ENCODE assay signal across 20 cellular contexts in the genomic region with DNA sequence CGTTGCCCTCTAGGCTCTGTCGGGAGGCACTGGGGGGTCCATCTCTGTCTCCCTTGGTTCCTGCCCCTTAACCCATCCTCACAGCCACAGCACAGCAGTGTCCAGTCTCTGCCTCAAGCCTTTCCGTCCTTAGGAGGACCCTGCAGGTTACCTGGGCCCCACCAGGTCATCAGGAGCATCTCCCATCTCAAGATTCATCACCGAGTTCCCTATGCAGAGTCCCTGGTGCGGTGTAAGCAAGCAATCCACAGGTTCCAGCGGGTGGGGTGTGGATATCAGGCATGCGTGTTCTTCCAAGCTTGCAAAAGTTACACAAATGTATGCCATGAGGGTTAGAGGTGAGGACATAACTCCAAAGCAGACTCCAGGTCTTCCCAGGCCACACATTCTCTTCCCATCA. TPM values are rescaled to one million over a fixed set of nuclear protein-coding genes. Genes with fewer than 3 reads are reported as not detected.
A peak's percentile ranks its signal among the peaks of the same experiment; 100 is the strongest.
DNase-seq lines count a peak whose midpoint lies in the region; ATAC-seq, FAIRE-seq and TF ChIP-seq lines count a peak whose summit lies in the region.
"Had no signal": no experiment of that assay in that cellular context is flagged by ENCODE, and none has a peak within 500 bp of the region (broad histone marks: within the 10 kb centered on the region; RNA-seq: fewer than 3 reads in every experiment).

No MANE protein-coding gene starts in this region.

- FAIRE-seq in urothelium cell line (lab: Jason Lieb, UNC), result peak; percentile 35
- FAIRE-seq: D721Med, G401.6, GM12892, GM18507, H54, HTR-8/SVneo had no signal

- ATAC-seq in Right ventricle myocardium superior (ENCODE audit: poor library complexity), result no peak

- H3K79me1 ChIP-seq in neuronal stem cell (ENCODE audit: low read depth, low read length), result no peaks in the 10 kb centered on the region

- H3K4me3 ChIP-seq in right atrium auricular region (no peak overlapping the region), coronary artery (no peak overlapping the region), neuronal stem cell (ENCODE audit: low read length in 2 of 2) (no peak overlapping the region), BE2C (ENCODE audit: low read depth, low read length) (no peak overlapping the region)
- H3K4me3 ChIP-seq: GM23248 had no signal

- H2BK12ac ChIP-seq in neuronal stem cell (ENCODE audit: low read length), result no peak overlapping the region

- no peak overlapping the region for H3K9ac ChIP-seq in neuronal stem cell (ENCODE audit: low read depth, low read length, poor library complexity)
- H3K9ac ChIP-seq: GM23248 had no signal

- no peak overlapping the region for H3K14ac ChIP-seq in neuronal stem cell (ENCODE audit: low read length)

- no peaks in the 10 kb centered on the region for H3K36me3 ChIP-seq in right atrium auricular region
- no peaks in the 10 kb centered on the region for H3K36me3 ChIP-seq in neuronal stem cell (replicated peaks in 1 of 2; ENCODE audit: control insufficient read depth in 2 of 2, insufficient read depth in 2 of 2, low read length in 2 of 2)
- no peaks in the 10 kb centered on the region for H3K36me3 ChIP-seq in BE2C

- POLR2A ChIA-PET in activated CD4-positive, alpha-beta T cell treated with anti-CD3 and anti-CD28 coated beads, Interleukin-2, amount 10 ng/mL, durations not matched to agents 7 days and 5 days (lab: Charles Lee), result no interaction called here

- no peak overlapping the region for H3K23ac ChIP-seq in neuronal stem cell (ENCODE audit: low read depth, low read length, poor library complexity)

- H4K91ac ChIP-seq in neuronal stem cell (ENCODE audit: low read depth, low read length, poor library complexity), result no peak overlapping the region

- WGBS in neuronal stem cell (ENCODE audit: extremely low coverage in 2 of 2, insufficient read length in 2 of 2, insufficient replicate concordance in 1 of 2), 2 donors, result no CpG with 5 or more reads among the region's 7 CpGs

- no peaks in the 10 kb centered on the region for H3K36me3 Mint-ChIP-seq in activated CD4-positive, alpha-beta T cell treated with anti-CD3 and anti-CD28 coated beads, Interleukin-2, amount 10 ng/mL, durations not matched to agents 7 days and 5 days (ENCODE audit: low read depth)
- H3K36me3 Mint-ChIP-seq: IgD-negative memory B cell had no signal

- intact Hi-C loops in Right ventricle myocardium superior (cut with DNase I), result loop anchor here (5.0 kb wide), 1 partner anchor 68 kb away; no protein-coding TSS in a partner anchor

- no peak overlapping the region for H2BK15ac ChIP-seq in neuronal stem cell (ENCODE audit: low read length)

- H3K27me3 Mint-ChIP-seq in activated CD4-positive, alpha-beta T cell treated with anti-CD3 and anti-CD28 coated beads, Interleukin-2, amount 10 ng/mL, durations not matched to agents 7 days and 5 days, result peaks cover 10% of the 10 kb centered on the region

- TF ChIP-seq CTCF in right atrium auricular region (IDR thresholded peaks at IDR 0.05) (no peak), coronary artery (IDR thresholded peaks at IDR 0.05) (no peak), BE2C (IDR thresholded peaks at IDR 0.05; ENCODE audit: low read depth, low read length) (no peak)

- H3K4me1 ChIP-seq in right atrium auricular region (peaks cover 0 to 53% of the 10 kb centered on the region in 2 donors), neuronal stem cell (ENCODE audit: control insufficient read depth in 2 of 2, insufficient read depth in 1 of 2, low read depth in 1 of 2, low read length in 2 of 2) (peaks cover 5 to 10% of the 10 kb centered on the region in 2 donors), BE2C (no peaks in the 10 kb centered on the region)
- H3K4me1 ChIP-seq: Caco-2 had no signal

- H4K8ac ChIP-seq in neuronal stem cell (ENCODE audit: low read depth, low read length), result no peak overlapping the region

- CTCF ChIA-PET in activated CD4-positive, alpha-beta T cell treated with anti-CD3 and anti-CD28 coated beads, Interleukin-2, amount 10 ng/mL, durations not matched to agents 7 days and 5 days (lab: Charles Lee), result no interaction called here

- H3K27ac ChIP-seq in right atrium auricular region (no peak overlapping the region), coronary artery (no peak overlapping the region), neuronal stem cell (replicated peaks; ENCODE audit: low read length) (no peak overlapping the region)
- H3K27ac ChIP-seq: C4-2B, GM23248 had no signal

- H2BK5ac ChIP-seq in neuronal stem cell (ENCODE audit: low read length), result no peak overlapping the region

- no peak overlapping the region for H3K4ac ChIP-seq in neuronal stem cell (ENCODE audit: low read length)

- H3K9me3 ChIP-seq in right atrium auricular region, result no peaks in the 10 kb centered on the region
- no peaks in the 10 kb centered on the region for H3K9me3 ChIP-seq in neuronal stem cell (replicated peaks in 1 of 2; ENCODE audit: control insufficient read depth in 2 of 2, insufficient read depth in 1 of 2, low read depth in 1 of 2, low read length in 2 of 2)
- H3K9me3 ChIP-seq in BE2C, result no peaks in the 10 kb centered on the region
- H3K9me3 ChIP-seq: Caco-2 had no signal

- H3K4me2 ChIP-seq in neuronal stem cell (ENCODE audit: insufficient read depth, low read length, poor library complexity, severe bottlenecking), result no peak overlapping the region

- no peak overlapping the region for H3K4me3 Mint-ChIP-seq in activated CD4-positive, alpha-beta T cell treated with anti-CD3 and anti-CD28 coated beads, Interleukin-2, amount 10 ng/mL, durations not matched to agents 7 days and 5 days
- H3K4me3 Mint-ChIP-seq: CD4-positive, alpha-beta T cell; IgD-negative memory B cell had no signal

- peak overlapping the region; percentile 77 for H3K18ac ChIP-seq in neuronal stem cell (ENCODE audit: low read length)

- peaks cover 23% of the 10 kb centered on the region for H3K4me1 Mint-ChIP-seq in activated CD4-positive, alpha-beta T cell treated with anti-CD3 and anti-CD28 coated beads, Interleukin-2, amount 10 ng/mL, durations not matched to agents 7 days and 5 days
- H3K4me1 Mint-ChIP-seq: IgD-negative memory B cell had no signal

- H3K27ac Mint-ChIP-seq in activated CD4-positive, alpha-beta T cell treated with anti-CD3 and anti-CD28 coated beads, Interleukin-2, amount 10 ng/mL, durations not matched to agents 7 days and 5 days, result no peak overlapping the region
- H3K27ac Mint-ChIP-seq: CD4-positive, alpha-beta T cell; IgD-negative memory B cell had no signal

- H2AK5ac ChIP-seq in neuronal stem cell (ENCODE audit: low read depth, low read length), result no peak overlapping the region

- H3K9me3 Mint-ChIP-seq in activated CD4-positive, alpha-beta T cell treated with anti-CD3 and anti-CD28 coated beads, Interleukin-2, amount 10 ng/mL, durations not matched to agents 7 days and 5 days, result no peaks in the 10 kb centered on the region
- H3K9me3 Mint-ChIP-seq: CD4-positive, alpha-beta T cell; IgD-negative memory B cell had no signal

- no peak overlapping the region for H2BK120ac ChIP-seq in neuronal stem cell (ENCODE audit: low read depth, low read length)

- H3K27me3 ChIP-seq in right atrium auricular region, result no peaks in the 10 kb centered on the region
- peaks cover 0 to 5% (median 0%) of the 10 kb centered on the region in 3 experiments for H3K27me3 ChIP-seq in neuronal stem cell (ENCODE audit: control insufficient read depth in 3 of 3, insufficient read depth in 3 of 3, low read depth in 1 of 3, low read length in 3 of 3)
- H3K27me3 ChIP-seq in BE2C, result no peaks in the 10 kb centered on the region

- H2AFZ ChIP-seq in neuronal stem cell (ENCODE audit: low read length), result no peak overlapping the region
- H2AFZ ChIP-seq: GM23248 had no signal

- DNase-seq in right atrium auricular region (ENCODE audit: low spot score) (peak; percentile 21), Right ventricle myocardium superior (no peak), coronary artery (ENCODE audit: low spot score) (peak; percentile 47), neuronal stem cell (ENCODE audit: low spot score) (no peak), urothelium cell line (ENCODE audit: low spot score) (no peak), BE2C (no peak), dermis blood vessel endothelial cell (no peak)
- DNase-seq in activated CD4-positive, alpha-beta T cell treated with anti-CD3 and anti-CD28 coated beads, Interleukin-2, amount 10 ng/mL, durations not matched to agents 7 days and 5 days, result no peak
- DNase-seq: Caco-2; CD4-positive, alpha-beta T cell; GM23248; HCEC 1CT had no signal

RNA-seq across cellular contexts. Expression of gene GAS6, which starts 20.9 kb away (rescaled TPM):
- total RNA-seq in right atrium auricular region (100 to 1,000 TPM; 206 to 254 TPM), Right ventricle myocardium superior (181 TPM), dermis blood vessel endothelial cell (147 and 174 TPM in 2 replicates)
- polyA plus RNA-seq in neuronal stem cell (2013, experiment 1 of 2), result 34.2 TPM
- polyA plus RNA-seq in neuronal stem cell (2013, experiment 2 of 2), result 33.8 TPM
- total RNA-seq in activated CD4-positive, alpha-beta T cell treated with anti-CD3 and anti-CD28 coated beads, Interleukin-2, amount 10 ng/mL, durations not matched to agents 7 days and 5 days, result under 1 TPM; 0.82 to 0.92 TPM
- 9.9 TPM for polyA plus RNA-seq in BE2C (2012; ENCODE audit: insufficient read depth, insufficient read length, low read depth)

Comparison
In these comparisons a context has a peak if more than half of its experiments do, and no peak if none do; other contexts are left out.
1. DNase-seq: peak in right atrium auricular region (single experiment) and coronary artery (single experiment); none in Right ventricle myocardium superior (single experiment), neuronal stem cell (single experiment), urothelium cell line (single experiment), activated CD4-positive, alpha-beta T cell treated with anti-CD3 and anti-CD28 coated beads, Interleukin-2, amount 10 ng/mL, durations not matched to agents 7 days and 5 days (single experiment), BE2C (single experiment) and dermis blood vessel endothelial cell (single experiment).
2. RNA of gene GAS6, which starts 20.9 kb away (total RNA-seq): 206 to 254 TPM in right atrium auricular region, 181 TPM in Right ventricle myocardium superior (single experiment) and 147 to 174 TPM in dermis blood vessel endothelial cell; 0.82 to 0.92 TPM in activated CD4-positive, alpha-beta T cell treated with anti-CD3 and anti-CD28 coated beads, Interleukin-2, amount 10 ng/mL, durations not matched to agents 7 days and 5 days; every median in the first group is over 10 times any median in the second.